ENCODE assay signal across 20 cellular contexts in genomic region chr1:7585216-7585907, GRCh38.
A peak's percentile ranks its signal among the peaks of the same experiment; 100 is the strongest.
DNase-seq lines count a peak whose midpoint lies in the region; ATAC-seq, FAIRE-seq and TF ChIP-seq lines count a peak whose summit lies in the region.
"Had no signal": no experiment of that assay in that cellular context is flagged by ENCODE, and none has a peak within 500 bp of the region (broad histone marks: within the 10 kb centered on the region; RNA-seq: fewer than 3 reads in every experiment).

No MANE protein-coding gene starts in this region.

- H2BK120ac ChIP-seq in H1 (replicated peaks; ENCODE audit: low read depth, low read length), result no peak overlapping the region

- no peak overlapping the region for H4K91ac ChIP-seq in H1 (replicated peaks; ENCODE audit: insufficient read length, low read length)

- no peak overlapping the region for H3K4me3 Mint-ChIP-seq in endothelial cell (ENCODE audit: unreplicated experiment)
- H3K4me3 Mint-ChIP-seq: CD4-positive, alpha-beta T cell had no signal

- no peaks in the 10 kb centered on the region for H3K79me2 ChIP-seq in H1 (ENCODE audit: control insufficient read depth in 1 of 2, insufficient read depth in 2 of 2, low read length in 2 of 2)
- H3K79me2 ChIP-seq in osteoblast (ENCODE audit: insufficient read depth, low read length), result no peaks in the 10 kb centered on the region

- FAIRE-seq in H1 (lab: Jason Lieb, UNC), result no peak
- FAIRE-seq: GM12878, GM18507, K562 had no signal

- intact Hi-C loops in Right ventricle myocardium superior (cut with DNase I), result no loop called here
- intact Hi-C loops in left ventricle myocardium inferior (cut with micrococcal nuclease), result no loop called here
- intact Hi-C loops in aorta (cut with DNase I), result no loop called here

- H3K4ac ChIP-seq in H1 (replicated peaks; ENCODE audit: insufficient read length, low read depth, low read length), result no peak overlapping the region

- no peak overlapping the region for H3K56ac ChIP-seq in H1 (replicated peaks; ENCODE audit: insufficient read length, low read depth, low read length)

- CTCF ChIA-PET in H1 (lab: Charles Lee; ENCODE audit: partially characterized antibody), result interaction anchor here (0.6 to 6.7 kb wide), 11 partner anchors 10 to 132 kb away, joined by 3 to 36 read pairs (median 3); no protein-coding TSS in a partner anchor

- no peak overlapping the region for H3K27ac Mint-ChIP-seq in endothelial cell (ENCODE audit: unreplicated experiment)
- H3K27ac Mint-ChIP-seq: CD4-positive, alpha-beta T cell had no signal

- no peak overlapping the region for H3K9ac ChIP-seq in H1 (replicated peaks in 1 of 4; ENCODE audit: extremely low read depth in 1 of 4, low read depth in 3 of 4, low read length in 3 of 4)

- H3K18ac ChIP-seq in H1 (ENCODE audit: extremely low read depth, low read length), result no peak overlapping the region

- H3K36me3 ChIP-seq in left ventricle myocardium inferior (no peaks in the 10 kb centered on the region), H1 (ENCODE audit: control insufficient read depth in 2 of 4, insufficient read depth in 4 of 4, low read length in 3 of 4) (no peaks in the 10 kb centered on the region), osteoblast (ENCODE audit: insufficient read depth, low read length) (no peaks in the 10 kb centered on the region), aorta (ENCODE audit: control insufficient read depth in 1 of 2, insufficient read depth in 2 of 2, low read length in 1 of 2) (no peaks in the 10 kb centered on the region)
- no peaks in the 10 kb centered on the region for H3K36me3 ChIP-seq in effector memory CD4-positive, alpha-beta T cell (ENCODE audit: control insufficient read depth, insufficient read depth, low read length)

- no peak for TF ChIP-seq EP300 in H1 (IDR thresholded peaks at IDR 0.05; ENCODE audit: borderline replicate concordance in 1 of 2, low read depth in 2 of 2, low read length in 2 of 2)

- H3K36me3 Mint-ChIP-seq in endothelial cell (ENCODE audit: low read depth, unreplicated experiment), result no peaks in the 10 kb centered on the region

- H3K27me3 Mint-ChIP-seq in endothelial cell (ENCODE audit: unreplicated experiment), result peaks cover 3% of the 10 kb centered on the region
- H3K27me3 Mint-ChIP-seq: CD4-positive, alpha-beta T cell had no signal

- no peak overlapping the region for H2AK5ac ChIP-seq in H1 (ENCODE audit: low read depth, low read length)

- no peak overlapping the region for H4K8ac ChIP-seq in H1 (ENCODE audit: extremely low read depth, insufficient read depth, low read length)

- H3K4me2 ChIP-seq in H1 (ENCODE audit: insufficient read depth in 1 of 2, low read depth in 2 of 2, low read length in 2 of 2), result no peak overlapping the region
- no peak overlapping the region for H3K4me2 ChIP-seq in osteoblast (ENCODE audit: insufficient read depth, low read length)

- H4K20me1 ChIP-seq in H1 (replicated peaks in 1 of 2; ENCODE audit: control insufficient read depth in 1 of 2, insufficient read depth in 2 of 2, low read length in 2 of 2) (no peaks in the 10 kb centered on the region), osteoblast (ENCODE audit: insufficient read depth, low read length) (no peaks in the 10 kb centered on the region)

- TF ChIP-seq CTCF in left ventricle myocardium inferior (IDR thresholded peaks at IDR 0.05; ENCODE audit: borderline replicate concordance) (no peak), H1 (IDR thresholded peaks at IDR 0.05; ENCODE audit: control extremely low read depth in 1 of 3, insufficient read depth in 1 of 3, low read depth in 1 of 3, low read length in 3 of 3) (no peak), osteoblast (IDR thresholded peaks at IDR 0.05; ENCODE audit: extremely low read depth, low read depth, low read length) (no peak), endothelial cell (IDR thresholded peaks at IDR 0.05; ENCODE audit: unreplicated experiment) (no peak)

- H3K27me3 ChIP-seq in left ventricle myocardium inferior (ENCODE audit: low read depth) (peaks cover 9% of the 10 kb centered on the region), H1 (replicated peaks in 1 of 4; ENCODE audit: control insufficient read depth in 3 of 4, extremely low read depth in 1 of 4, insufficient read depth in 3 of 4, low read length in 3 of 4) (no peaks in the 10 kb centered on the region; a peak in 1 of 7 replicates), osteoblast (ENCODE audit: insufficient read depth, low read length) (peaks cover 2% of the 10 kb centered on the region), aorta (ENCODE audit: control insufficient read depth in 1 of 2, insufficient read depth in 2 of 2, low read length in 1 of 2) (no peaks in the 10 kb centered on the region)
- H3K27me3 ChIP-seq in effector memory CD4-positive, alpha-beta T cell (replicated peaks; ENCODE audit: control insufficient read depth, insufficient read depth, low read length, poor library complexity, severe bottlenecking), result no peaks in the 10 kb centered on the region

- H3K9me3 Mint-ChIP-seq in endothelial cell (ENCODE audit: unreplicated experiment), result no peaks in the 10 kb centered on the region
- H3K9me3 Mint-ChIP-seq: CD4-positive, alpha-beta T cell had no signal

- no peak overlapping the region; the same call in 1 of the 2 replicates for H2BK5ac ChIP-seq in H1 (ENCODE audit: low read depth, low read length)

- H3K4me1 Mint-ChIP-seq in endothelial cell (ENCODE audit: unreplicated experiment), result no peaks in the 10 kb centered on the region

- POLR2A ChIA-PET in H1 (lab: Charles Lee; ENCODE audit: partially characterized antibody), result no interaction called here

- H3K4me3 ChIP-seq in left ventricle myocardium inferior, result no peak overlapping the region
- H3K4me3 ChIP-seq in H1 (ENCODE audit: extremely low read depth in 1 of 4, insufficient read depth in 2 of 4, low read depth in 3 of 4, low read length in 4 of 4), result no peak overlapping the region
- H3K4me3 ChIP-seq in osteoblast (ENCODE audit: insufficient read depth, low read length), result no peak overlapping the region
- H3K4me3 ChIP-seq in aorta (ENCODE audit: low read length in 2 of 2), result no peak overlapping the region
- no peak overlapping the region for H3K4me3 ChIP-seq in effector memory CD4-positive, alpha-beta T cell (ENCODE audit: insufficient read depth, low read depth, low read length, poor library complexity, severe bottlenecking)
- H3K4me3 ChIP-seq: GM12878, K562 had no signal

- no peak for TF ChIP-seq POLR2A in H1 (IDR thresholded peaks at IDR 0.05; ENCODE audit: control extremely low read depth in 1 of 2, low read depth in 2 of 2, low read length in 2 of 2)

- H3K27ac ChIP-seq in left ventricle myocardium inferior (replicated peaks), result no peak overlapping the region
- H3K27ac ChIP-seq in H1 (ENCODE audit: low read depth, low read length), result no peak overlapping the region
- no peak overlapping the region for H3K27ac ChIP-seq in osteoblast (ENCODE audit: low read depth, low read length)
- no peak overlapping the region for H3K27ac ChIP-seq in aorta (ENCODE audit: low read depth in 1 of 2, low read length in 2 of 2)
- no peak overlapping the region for H3K27ac ChIP-seq in effector memory CD4-positive, alpha-beta T cell (ENCODE audit: insufficient read depth, low read length, poor library complexity, severe bottlenecking)
- H3K27ac ChIP-seq: HL-60 had no signal

- H3K79me1 ChIP-seq in H1 (ENCODE audit: low read depth, low read length), result no peaks in the 10 kb centered on the region

- ATAC-seq in Right ventricle myocardium superior (ENCODE audit: poor library complexity) (no peak), aorta (ENCODE audit: low FRiP score) (no peak)
- ATAC-seq: GM12878, HCT116 had no signal

- H4K5ac ChIP-seq in H1 (ENCODE audit: insufficient read length, low read depth, low read length), result no peak overlapping the region

- no peak overlapping the region for H2BK15ac ChIP-seq in H1 (ENCODE audit: low read length)

- no peak overlapping the region for H3K23ac ChIP-seq in H1 (ENCODE audit: insufficient read length)

- H3K4me1 ChIP-seq in left ventricle myocardium inferior, result peaks cover 27% of the 10 kb centered on the region
- peaks cover 0 to 8% (median 0%) of the 10 kb centered on the region in 4 experiments; a peak in 1 of 7 replicates for H3K4me1 ChIP-seq in H1 (replicated peaks in 1 of 4; ENCODE audit: control insufficient read depth in 3 of 4, insufficient read depth in 4 of 4, low read length in 3 of 4)
- peaks cover 11% of the 10 kb centered on the region for H3K4me1 ChIP-seq in osteoblast (ENCODE audit: insufficient read depth, low read length)
- H3K4me1 ChIP-seq in aorta (ENCODE audit: control insufficient read depth in 1 of 2, insufficient read depth in 2 of 2, low read length in 2 of 2), result no peaks in the 10 kb centered on the region
- no peaks in the 10 kb centered on the region for H3K4me1 ChIP-seq in effector memory CD4-positive, alpha-beta T cell (ENCODE audit: control insufficient read depth, insufficient read depth, low read length, poor library complexity, severe bottlenecking)

- TF ChIP-seq RAD21 in H1 (IDR thresholded peaks at IDR 0.05 in 1 of 2, conservative IDR thresholded peaks at IDR 0.05 in 1 of 2; ENCODE audit: low read depth in 2 of 2, low read length in 2 of 2), result no peak

- DNase-seq in Right ventricle myocardium superior, result peak; percentile 26
- DNase-seq in left ventricle myocardium inferior, result no peak
- DNase-seq in H1 (ENCODE audit: low read depth in 1 of 2, low spot score in 2 of 2), result no peak
- DNase-seq in osteoblast (ENCODE audit: insufficient read length, low spot score, missing footprints), result peak; percentile 46
- peak; percentile 20 to 44 for DNase-seq in aorta
- DNase-seq in effector memory CD4-positive, alpha-beta T cell, result no peak
- no peak for DNase-seq in endothelial cell (ENCODE audit: low spot score)
- DNase-seq: AML-193, Calu3, DMS79, NCI-H1092, NCI-H1694, NCI-H2107, NCI-H69 had no signal

- H2BK12ac ChIP-seq in H1 (ENCODE audit: low read depth, low read length), result 0 out of 2 replicates have a peak overlapping the region, but pooled peaks have one; percentile 9

- H2AFZ ChIP-seq in H1 (ENCODE audit: low read length) (no peak overlapping the region), osteoblast (ENCODE audit: low read length) (no peak overlapping the region)

- H3K9me3 ChIP-seq in left ventricle myocardium inferior (replicated peaks), result no peaks in the 10 kb centered on the region
- no peaks in the 10 kb centered on the region for H3K9me3 ChIP-seq in H1 (ENCODE audit: insufficient read depth in 2 of 2, low read depth in 1 of 2, low read length in 1 of 2)
- no peaks in the 10 kb centered on the region for H3K9me3 ChIP-seq in osteoblast (ENCODE audit: low read depth, low read length)
- H3K9me3 ChIP-seq in aorta (ENCODE audit: control insufficient read depth, low read length), result no peaks in the 10 kb centered on the region
- no peaks in the 10 kb centered on the region for H3K9me3 ChIP-seq in effector memory CD4-positive, alpha-beta T cell (ENCODE audit: control insufficient read depth, low read length)

- H3K14ac ChIP-seq in H1 (ENCODE audit: insufficient read length), result no peak overlapping the region

- H3K23me2 ChIP-seq in H1 (ENCODE audit: low read depth, low read length), result no peaks in the 10 kb centered on the region

- no peak overlapping the region for H2BK20ac ChIP-seq in H1 (ENCODE audit: low read length)

- 88% methylated on average over 9 of the region's 14 CpGs; no CpG with 5 or more reads in 1 of the 2 experiments for WGBS in H1 (ENCODE audit: extremely low coverage in 1 of 2, insufficient coverage in 1 of 2, insufficient read length in 1 of 2, insufficient replicate concordance in 2 of 2, low coverage in 1 of 2, low lambda C conversion rate in 2 of 2, missing lambda C conversion rate in 1 of 2), 2 experiments
- 88 to 89% methylated on average over 14 of the region's 14 CpGs for WGBS in aorta, 2 donors

Comparison
In these comparisons a context has a peak if more than half of its experiments do, and no peak if none do; other contexts are left out.
1. DNase-seq: peak in Right ventricle myocardium superior (single experiment), osteoblast (single experiment) and aorta (2 of 2); none in left ventricle myocardium inferior (single experiment), H1 (0 of 2), effector memory CD4-positive, alpha-beta T cell (0 of 3) and endothelial cell (single experiment).